17 cellular contexts compared by ENCODE assay signal in genomic region chr5:39199335-39199734, GRCh38. TPM values are rescaled to one million over a fixed set of nuclear protein-coding genes. Genes with fewer than 3 reads are reported as not detected.
DNase-seq lines count a peak whose midpoint lies in the region; ATAC-seq and TF ChIP-seq lines count a peak whose summit lies in the region.
"Had no signal": no experiment of that assay in that cellular context is flagged by ENCODE, and none has a peak within 500 bp of the region (broad histone marks: within the 10 kb centered on the region; RNA-seq: fewer than 3 reads in every experiment).

No MANE protein-coding gene starts in this region.

- H3K4me1 Mint-ChIP-seq in activated CD4-positive, alpha-beta T cell treated with anti-CD3 and anti-CD28 coated beads, Interleukin-2, amount 10 ng/mL, durations not matched to agents 7 days and 5 days = peaks cover 34% of the 10 kb centered on the region
- H3K4me1 Mint-ChIP-seq in T-helper 17 cell (peaks cover 43% of the 10 kb centered on the region), osteocyte (ENCODE audit: unreplicated experiment) (peaks cover 6% of the 10 kb centered on the region)
- H3K4me1 Mint-ChIP-seq in effector memory CD8-positive, alpha-beta T cell (ENCODE audit: low read depth in 2 of 2) = peaks cover 49 to 69% of the 10 kb centered on the region in 2 donors
- H3K4me1 Mint-ChIP-seq: brain had no signal

- no peak overlapping the region for H3K4me2 ChIP-seq in hepatocyte

- no peaks in the 10 kb centered on the region for H3K27me3 Mint-ChIP-seq in activated CD4-positive, alpha-beta T cell treated with anti-CD3 and anti-CD28 coated beads, Interleukin-2, amount 10 ng/mL, durations not matched to agents 7 days and 5 days
- no peaks in the 10 kb centered on the region for H3K27me3 Mint-ChIP-seq in T-helper 17 cell
- H3K27me3 Mint-ChIP-seq in effector memory CD8-positive, alpha-beta T cell = no peaks in the 10 kb centered on the region
- H3K27me3 Mint-ChIP-seq in osteocyte (ENCODE audit: unreplicated experiment) = peaks cover 5% of the 10 kb centered on the region
- H3K27me3 Mint-ChIP-seq: dendritic cell treated with granulocyte-macrophage colony-stimulating factor and Interleukin-4, amounts not matched to agents 40 ng/mL and 50 ng/mL, for 4 days had no signal

- TF ChIP-seq POLR2A in spleen (IDR thresholded peaks at IDR 0.05) = no peak

- 67 to 80% (median 71%) methylated on average over 3 of the region's 3 CpGs for WGBS in spleen, 5 donors
- WGBS in hepatocyte (ENCODE audit: low lambda C conversion rate, missing lambda C conversion rate) = 89% methylated on average over 3 of the region's 3 CpGs

- ATAC-seq in T-helper 17 cell = no peak
- no peak for ATAC-seq in effector memory CD8-positive, alpha-beta T cell (replicated peaks)
- no peak for ATAC-seq in activated CD4-positive, CD25-positive, alpha-beta regulatory T cell treated with anti-CD3 and anti-CD28 coated beads, Interleukin-2, amount 50 U/mL, for 24 hours
- ATAC-seq: heart left ventricle had no signal

- H2AFZ ChIP-seq in hepatocyte = no peak overlapping the region

- peak; percentile 3 for DNase-seq in activated CD4-positive, alpha-beta T cell treated with anti-CD3 and anti-CD28 coated beads, Interleukin-2, amount 10 ng/mL, durations not matched to agents 7 days and 5 days
- DNase-seq in activated CD4-positive, alpha-beta T cell treated with anti-CD3 and anti-CD28 coated beads for 4 hours = no peak
- DNase-seq in T-helper 17 cell (no peak), spleen (no peak), hepatocyte (ENCODE audit: low spot score) (no peak), osteocyte (ENCODE audit: extremely low spot score, unreplicated experiment) (no peak)
- no peak for DNase-seq in effector memory CD8-positive, alpha-beta T cell
- DNase-seq: activated CD4-positive, CD25-positive, alpha-beta regulatory T cell treated with anti-CD3 and anti-CD28 coated beads, Interleukin-2, amount 50 U/mL, for 72 hours; esophagus squamous epithelium; heart left ventricle; kidney; midbrain; NCI-H1930 had no signal

- H3K9me2 ChIP-seq in hepatocyte (replicated peaks; ENCODE audit: insufficient read depth) = no peaks in the 10 kb centered on the region

- peak overlapping the region; percentile 93 for H3K27ac Mint-ChIP-seq in activated CD4-positive, alpha-beta T cell treated with anti-CD3 and anti-CD28 coated beads, Interleukin-2, amount 10 ng/mL, durations not matched to agents 7 days and 5 days
- H3K27ac Mint-ChIP-seq in T-helper 17 cell (peak overlapping the region; percentile 100), osteocyte (ENCODE audit: unreplicated experiment) (no peak overlapping the region)
- peak overlapping the region; percentile 87 to 95 for H3K27ac Mint-ChIP-seq in effector memory CD8-positive, alpha-beta T cell
- H3K27ac Mint-ChIP-seq: brain had no signal

- no peaks in the 10 kb centered on the region for H3K79me2 ChIP-seq in hepatocyte

- H3K4me1 ChIP-seq in spleen (peaks cover 0 to 99% (median 51%) of the 10 kb centered on the region in 6 donors), hepatocyte (ENCODE audit: insufficient read depth) (peaks cover 5% of the 10 kb centered on the region)

- peaks cover 67% of the 10 kb centered on the region for H3K36me3 Mint-ChIP-seq in activated CD4-positive, alpha-beta T cell treated with anti-CD3 and anti-CD28 coated beads, Interleukin-2, amount 10 ng/mL, durations not matched to agents 7 days and 5 days (ENCODE audit: low read depth)
- H3K36me3 Mint-ChIP-seq in T-helper 17 cell (ENCODE audit: low read depth) (peaks cover 26% of the 10 kb centered on the region), osteocyte (ENCODE audit: unreplicated experiment) (no peaks in the 10 kb centered on the region)
- H3K36me3 Mint-ChIP-seq in effector memory CD8-positive, alpha-beta T cell (ENCODE audit: insufficient read depth) = peaks cover 23% of the 10 kb centered on the region
- H3K36me3 Mint-ChIP-seq: brain had no signal

- H3K27ac ChIP-seq in spleen (peak overlapping the region; percentile 16 to 88 (median 83)), hepatocyte (no peak overlapping the region)

- peak overlapping the region; percentile 93 for H3K4me3 Mint-ChIP-seq in activated CD4-positive, alpha-beta T cell treated with anti-CD3 and anti-CD28 coated beads, Interleukin-2, amount 10 ng/mL, durations not matched to agents 7 days and 5 days
- H3K4me3 Mint-ChIP-seq in T-helper 17 cell = peak overlapping the region; percentile 98
- peak overlapping the region; percentile 83 to 88 for H3K4me3 Mint-ChIP-seq in effector memory CD8-positive, alpha-beta T cell
- H3K4me3 Mint-ChIP-seq in osteocyte (ENCODE audit: unreplicated experiment) = no peak overlapping the region
- H3K4me3 Mint-ChIP-seq: brain; dendritic cell treated with granulocyte-macrophage colony-stimulating factor and Interleukin-4, amounts not matched to agents 40 ng/mL and 50 ng/mL, for 4 days had no signal

- H3K27me3 ChIP-seq in spleen (replicated peaks in 1 of 7) (no peaks in the 10 kb centered on the region), hepatocyte (no peaks in the 10 kb centered on the region)
- H3K27me3 ChIP-seq: esophagus squamous epithelium had no signal

- H3K36me3 ChIP-seq in spleen (peaks cover 0 to 37% (median 0%) of the 10 kb centered on the region in 6 donors), hepatocyte (replicated peaks; ENCODE audit: insufficient read depth, low read depth) (no peaks in the 10 kb centered on the region)
- H3K36me3 ChIP-seq: esophagus squamous epithelium, heart left ventricle had no signal

- POLR2A ChIA-PET in activated CD4-positive, alpha-beta T cell treated with anti-CD3 and anti-CD28 coated beads, Interleukin-2, amount 10 ng/mL, durations not matched to agents 7 days and 5 days (lab: Charles Lee) = interaction anchor here (1.7 kb wide), 1 partner anchor 17 kb away, joined by 7 read pairs; no protein-coding TSS in a partner anchor

- intact Hi-C loops in spleen (cut with DNase I; ENCODE audit: low total_unique reads) = no loop called here

- no peak for TF ChIP-seq CTCF in spleen (IDR thresholded peaks at IDR 0.05 in 8 of 11, conservative IDR thresholded peaks at IDR 0.05 in 3 of 11)
- no peak for TF ChIP-seq CTCF in hepatocyte (IDR thresholded peaks at IDR 0.05; ENCODE audit: poor library complexity)
- TF ChIP-seq CTCF in osteocyte (IDR thresholded peaks at IDR 0.05) = no peak

- H4K20me1 ChIP-seq in hepatocyte (ENCODE audit: insufficient read depth, poor library complexity, severe bottlenecking) = no peaks in the 10 kb centered on the region

- CTCF ChIA-PET in activated CD4-positive, alpha-beta T cell treated with anti-CD3 and anti-CD28 coated beads, Interleukin-2, amount 10 ng/mL, durations not matched to agents 7 days and 5 days (lab: Charles Lee) = interaction anchor here (1.0 to 4.9 kb wide), 2 partner anchors 8 to 18 kb away, joined by 3 to 30 read pairs; partner anchors contain the start of gene FYB1

- H3K9me3 ChIP-seq in T-helper 17 cell (ENCODE audit: control insufficient read depth, low read length, poor library complexity, severe bottlenecking) = no peaks in the 10 kb centered on the region
- no peaks in the 10 kb centered on the region for H3K9me3 ChIP-seq in spleen
- no peaks in the 10 kb centered on the region for H3K9me3 ChIP-seq in hepatocyte (ENCODE audit: low read depth)
- H3K9me3 ChIP-seq: esophagus squamous epithelium, heart left ventricle had no signal

- H3K9me3 Mint-ChIP-seq in activated CD4-positive, alpha-beta T cell treated with anti-CD3 and anti-CD28 coated beads, Interleukin-2, amount 10 ng/mL, durations not matched to agents 7 days and 5 days = no peaks in the 10 kb centered on the region
- H3K9me3 Mint-ChIP-seq in effector memory CD8-positive, alpha-beta T cell = no peaks in the 10 kb centered on the region
- H3K9me3 Mint-ChIP-seq in osteocyte (ENCODE audit: unreplicated experiment) = no peaks in the 10 kb centered on the region
- H3K9me3 Mint-ChIP-seq: brain; dendritic cell treated with granulocyte-macrophage colony-stimulating factor and Interleukin-4, amounts not matched to agents 40 ng/mL and 50 ng/mL, for 4 days had no signal

- H3K4me3 ChIP-seq in spleen = peak overlapping the region in 7 of 8 donors; percentile 18 to 59 (median 33)
- no peak overlapping the region for H3K4me3 ChIP-seq in hepatocyte

RNA-seq across cellular contexts. Expression of gene FYB1, which starts 20.0 kb away (rescaled TPM):
- total RNA-seq in activated CD4-positive, alpha-beta T cell treated with anti-CD3 and anti-CD28 coated beads, Interleukin-2, amount 10 ng/mL, durations not matched to agents 7 days and 5 days = 100 to 1,000 TPM; 396 to 480 TPM
- 100 to 1,000 TPM; 499 to 517 TPM for total RNA-seq in T-helper 17 cell
- 100 to 1,000 TPM; 178 to 287 (median 228) TPM for total RNA-seq in spleen
- polyA plus RNA-seq in spleen = 10 to 100 TPM; 21.0 to 26.3 (median 23.3) TPM
- 2.4 and 2.6 TPM in 2 replicates for total RNA-seq in hepatocyte
- 1.1 and 1.2 TPM in 2 replicates for polyA plus RNA-seq in hepatocyte
- total RNA-seq in osteocyte = not detected in 2 replicates
- total RNA-seq: A673 had no signal

Comparison
In these comparisons a context has a peak if more than half of its experiments do, and no peak if none do; other contexts are left out.
1. RNA of gene FYB1, which starts 20.0 kb away (total RNA-seq): 499 to 517 TPM in T-helper 17 cell, 396 to 480 TPM in activated CD4-positive, alpha-beta T cell treated with anti-CD3 and anti-CD28 coated beads, Interleukin-2, amount 10 ng/mL, durations not matched to agents 7 days and 5 days and 178 to 287 TPM in spleen; 2.4 to 2.6 TPM in hepatocyte and not detected in osteocyte; every median in the first group is over 10 times any median in the second.